28 cellular contexts compared by ENCODE assay signal in genomic region chr1:212531796-212532195, GRCh38.
"Had no signal": no experiment of that assay in that cellular context is flagged by ENCODE, and none has a peak within 500 bp of the region (broad histone marks: within the 10 kb centered on the region; RNA-seq: fewer than 3 reads in every experiment).

No MANE protein-coding gene starts in this region.

- H3K36me3 ChIP-seq: adrenal gland, gastrocnemius medialis, heart left ventricle had no signal

- DNase-seq: activated CD4-positive, alpha-beta memory T cell treated with anti-CD3 and anti-CD28 coated beads for 36 hours; activated CD4-positive, alpha-beta T cell treated with anti-CD3 and anti-CD28 coated beads for 36 hours; activated CD4-positive, alpha-beta T cell treated with anti-CD3 and anti-CD28 coated beads, Interleukin-2, amount 10 ng/mL, durations not matched to agents 24 days and 14 days; activated CD4-positive, CD25-positive, alpha-beta regulatory T cell; activated CD4-positive, CD25-positive, alpha-beta regulatory T cell treated with anti-CD3 and anti-CD28 coated beads, Interleukin-2, amount 50 U/mL, for 72 hours; activated CD8-positive, alpha-beta memory T cell treated with anti-CD3 and anti-CD28 coated beads, Interleukin-2, amount 10 ng/mL, durations not matched to agents 7 days and 5 days; activated CD8-positive, alpha-beta memory T cell treated with anti-CD3 and anti-CD28 coated beads, Interleukin-2, amount 50 U/mL, for 4 hours; activated CD8-positive, alpha-beta T cell treated with anti-CD3 and anti-CD28 coated beads, Interleukin-2, amount 10 ng/mL, durations not matched to agents 7 days and 5 days; activated effector memory CD4-positive, alpha-beta T cell treated with anti-CD3 and anti-CD28 coated beads, Interleukin-2, amount 50 U/mL, for 16 hours; activated naive CD4-positive, alpha-beta T cell treated with anti-CD3 and anti-CD28 coated beads for 36 hours; activated naive CD8-positive, alpha-beta T cell treated with anti-CD3 and anti-CD28 coated beads for 36 hours; activated naive CD8-positive, alpha-beta T cell treated with anti-CD3 and anti-CD28 coated beads, Interleukin-2, amount 50 U/mL, for 24 hours; activated T-cell treated with anti-CD3 and anti-CD28 coated beads, Interleukin-2, amount 50 U/mL, for 1 hour; activated T-cell treated with anti-CD3 and anti-CD28 coated beads, Interleukin-2, amount 50 U/mL, for 48 hours; adrenal gland; amygdala; aorta; body of pancreas; caudate nucleus; cortex of kidney; dermis blood vessel endothelial cell; effector CD4-positive, alpha-beta T cell; effector memory CD8-positive, alpha-beta T cell; foreskin fibroblast; gastrocnemius medialis; glutamatergic neuron; heart left ventricle; T-helper 2 cell had no signal

- H3K4me1 ChIP-seq: adrenal gland, body of pancreas, gastrocnemius medialis had no signal

- H3K9me3 ChIP-seq: adrenal gland, gastrocnemius medialis had no signal

- H3K4me3 ChIP-seq: adrenal gland, body of pancreas, gastrocnemius medialis, heart left ventricle had no signal

- H3K27ac ChIP-seq: adrenal gland, gastrocnemius medialis, heart left ventricle had no signal

- H3K27me3 ChIP-seq: adrenal gland, body of pancreas, gastrocnemius medialis had no signal

- ATAC-seq: activated CD4-positive, alpha-beta T cell treated with anti-CD3 and anti-CD28 coated beads for 36 hours; activated CD8-positive, alpha-beta memory T cell treated with anti-CD3 and anti-CD28 coated beads, Interleukin-2, amount 10 ng/mL, durations not matched to agents 7 days and 5 days; activated CD8-positive, alpha-beta T cell treated with anti-CD3 and anti-CD28 coated beads, Interleukin-2, amount 10 ng/mL, durations not matched to agents 7 days and 5 days; activated naive CD8-positive, alpha-beta T cell treated with anti-CD3 and anti-CD28 coated beads, Interleukin-2, amount 50 U/mL, for 24 hours; effector memory CD8-positive, alpha-beta T cell; gastrocnemius medialis; heart left ventricle had no signal
